Comparison of ENCODE assay signal across 4 cellular contexts in genomic region chr2:29107547-29107946, GRCh38. TPM values are rescaled to one million over a fixed set of nuclear protein-coding genes. Genes with fewer than 3 reads are reported as not detected.
"Had no signal": no experiment of that assay in that cellular context is flagged by ENCODE, and none has a peak within 500 bp of the region (broad histone marks: within the 10 kb centered on the region; RNA-seq: fewer than 3 reads in every experiment).

No MANE protein-coding gene starts in this region.

RNA-seq across cellular contexts. Expression of gene PCARE, which starts 33.2 kb away (rescaled TPM):
- total RNA-seq: activated CD8-positive, alpha-beta T cell treated with anti-CD3 and anti-CD28 coated beads, Interleukin-2, amount 10 ng/mL, durations not matched to agents 7 days and 5 days; activated naive CD8-positive, alpha-beta T cell treated with anti-CD3 and anti-CD28 coated beads, Interleukin-2, amount 10 ng/mL, durations not matched to agents 7 days and 5 days; bronchial epithelial cell; MCF 10A had no signal
